In the genomic region with DNA sequence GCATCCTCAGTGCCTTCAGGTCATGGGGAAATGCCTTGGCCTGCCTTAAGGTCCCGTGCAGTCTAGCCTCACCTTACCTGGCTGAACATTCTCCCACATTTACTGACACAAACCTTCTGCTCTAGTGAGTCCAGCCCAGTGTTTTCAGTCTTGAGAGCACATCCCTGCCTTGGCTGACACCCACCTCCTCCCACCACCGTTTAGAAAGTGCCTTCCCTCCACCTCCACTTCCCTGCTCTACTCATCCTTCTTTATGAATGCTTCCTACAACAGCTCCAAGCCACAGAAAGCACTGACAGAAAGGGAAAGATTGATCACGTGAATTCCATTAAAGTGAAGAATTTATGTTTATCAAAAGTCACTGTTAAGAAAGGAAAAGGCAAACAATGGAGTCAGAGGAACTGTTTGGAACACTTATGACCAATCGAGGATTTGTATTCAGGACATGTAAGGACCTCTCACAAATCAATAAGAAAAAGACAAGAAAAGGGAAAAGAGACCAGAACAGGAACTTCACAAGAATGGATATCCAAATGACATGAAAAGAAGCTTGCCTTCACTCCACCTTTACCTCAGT, we compare ENCODE assay signal across 21 cellular contexts. TPM values are rescaled to one million over a fixed set of nuclear protein-coding genes. Genes with fewer than 3 reads are reported as not detected.
DNase-seq lines count a peak whose midpoint lies in the region; ATAC-seq, FAIRE-seq and TF ChIP-seq lines count a peak whose summit lies in the region.
"Had no signal": no experiment of that assay in that cellular context is flagged by ENCODE, and none has a peak within 500 bp of the region (broad histone marks: within the 10 kb centered on the region; RNA-seq: fewer than 3 reads in every experiment).

No MANE protein-coding gene starts in this region.

- in situ Hi-C loops in transverse colon (cut with MboI; ENCODE audit: low pct_ligation_motif_present in 1 of 4, low pct_unique_long_range_greater_than_20kb in 1 of 4, low sequenced_read_pairs in 3 of 4) (no loop called here), KBM-7 (cut with MboI; ENCODE audit: low pct_unique_long_range_greater_than_20kb, low sequenced_read_pairs) (no loop called here)

- intact Hi-C loops in endothelial cell of umbilical vein (cut with micrococcal nuclease) (loop anchor here (1.0 to 2.0 kb wide), 4 partner anchors 16 to 65 kb away; a partner anchor contains a TSS), transverse colon (cut with DNase I; ENCODE audit: low total_unique reads) (no loop called here)

- dilution Hi-C loops in endothelial cell of umbilical vein (cut with MboI; ENCODE audit: extremely low pct_ligation_motif_present, low sequenced_read_pairs): no loop called here

- TF ChIP-seq EP300 in SK-N-SH (IDR thresholded peaks at IDR 0.05; ENCODE audit: borderline replicate concordance in 1 of 2, low read depth in 1 of 2, low read length in 1 of 2) (no peak), transverse colon (IDR thresholded peaks at IDR 0.05; ENCODE audit: low read depth) (no peak)

- H3K4me1 ChIP-seq in SK-N-SH (ENCODE audit: control insufficient read depth in 1 of 2, insufficient read depth in 2 of 2, low read depth in 1 of 2, low read length in 1 of 2) (peaks cover 44 to 61% of the 10 kb centered on the region in 2 experiments), endothelial cell of umbilical vein (ENCODE audit: control insufficient read depth, extremely low read depth, insufficient read depth, low read length) (peaks cover 42% of the 10 kb centered on the region), osteoblast (ENCODE audit: insufficient read depth, low read length) (peaks cover 54% of the 10 kb centered on the region), transverse colon (peaks cover 12 to 44% (median 20%) of the 10 kb centered on the region in 4 donors)

- ATAC-seq in SK-N-SH treated with all-trans-retinoic acid at 6 μM for 48 hours (no peak), GM18517 (IDR thresholded peaks at IDR 0.05; ENCODE audit: unreplicated experiment) (no peak)
- ATAC-seq: Panc1, sciatic nerve had no signal

- peak overlapping the region; percentile 69 for H3K9ac ChIP-seq in SK-N-SH
- no peak overlapping the region for H3K9ac ChIP-seq in endothelial cell of umbilical vein (replicated peaks; ENCODE audit: extremely low read depth, insufficient read depth, low read length)

- TF ChIP-seq POLR2A in endothelial cell of umbilical vein (IDR thresholded peaks at IDR 0.05; ENCODE audit: low read depth, low read length): no peak
- TF ChIP-seq POLR2A in transverse colon (IDR thresholded peaks at IDR 0.05): no peak

- H3K4me3 ChIP-seq in SK-N-SH (ENCODE audit: low read depth in 2 of 2, low read length in 1 of 2) (no peak overlapping the region), endothelial cell of umbilical vein (replicated peaks in 1 of 3; ENCODE audit: insufficient read depth in 1 of 3, low read depth in 1 of 3, low read length in 3 of 3) (no peak overlapping the region), osteoblast (ENCODE audit: insufficient read depth, low read length) (no peak overlapping the region), transverse colon (no peak overlapping the region)
- H3K4me3 ChIP-seq: ovary, SJCRH30 had no signal

- H4K20me1 ChIP-seq in SK-N-SH (ENCODE audit: insufficient read depth) (peaks cover 34% of the 10 kb centered on the region), endothelial cell of umbilical vein (replicated peaks; ENCODE audit: control insufficient read depth, extremely low read depth, insufficient read depth, low read length) (no peaks in the 10 kb centered on the region), osteoblast (ENCODE audit: insufficient read depth, low read length) (peaks cover 22% of the 10 kb centered on the region)

- H3K9me3 ChIP-seq in SK-N-SH (no peaks in the 10 kb centered on the region), endothelial cell of umbilical vein (replicated peaks; ENCODE audit: control insufficient read depth, insufficient read depth, low read length) (no peaks in the 10 kb centered on the region), osteoblast (ENCODE audit: low read depth, low read length) (no peaks in the 10 kb centered on the region), transverse colon (no peaks in the 10 kb centered on the region)
- H3K9me3 ChIP-seq: ovary, SJCRH30 had no signal

- no peak for TF ChIP-seq RAD21 in SK-N-SH (IDR thresholded peaks at IDR 0.05; ENCODE audit: low read length)

- H2AFZ ChIP-seq in SK-N-SH (ENCODE audit: low read depth) (no peak overlapping the region), endothelial cell of umbilical vein (ENCODE audit: low read depth, low read length) (peak overlapping the region; percentile 3), osteoblast (ENCODE audit: low read length) (no peak overlapping the region)

- H3K36me3 ChIP-seq in SK-N-SH (replicated peaks in 1 of 2; ENCODE audit: control insufficient read depth in 1 of 2, insufficient read depth in 2 of 2, low read length in 1 of 2): peaks cover 0 to 7% of the 10 kb centered on the region in 2 experiments
- no peaks in the 10 kb centered on the region for H3K36me3 ChIP-seq in endothelial cell of umbilical vein (ENCODE audit: control insufficient read depth in 2 of 2, extremely low read depth in 1 of 2, insufficient read depth in 2 of 2, low read length in 2 of 2)
- H3K36me3 ChIP-seq in osteoblast (ENCODE audit: insufficient read depth, low read length): peaks cover 5% of the 10 kb centered on the region
- no peaks in the 10 kb centered on the region for H3K36me3 ChIP-seq in transverse colon
- H3K36me3 ChIP-seq: ovary, SJCRH30 had no signal

- H3K79me2 ChIP-seq in SK-N-SH (ENCODE audit: insufficient read depth) (peaks cover 88% of the 10 kb centered on the region), endothelial cell of umbilical vein (ENCODE audit: control insufficient read depth, insufficient read depth, low read length) (peaks cover 5% of the 10 kb centered on the region), osteoblast (ENCODE audit: insufficient read depth, low read length) (peaks cover 84% of the 10 kb centered on the region)

- H3K9me2 ChIP-seq in SK-N-SH: no peaks in the 10 kb centered on the region

- FAIRE-seq in endothelial cell of umbilical vein (lab: Jason Lieb, UNC): peak; percentile 64

- no peak for TF ChIP-seq CTCF in SK-N-SH (IDR thresholded peaks at IDR 0.05)
- TF ChIP-seq CTCF in endothelial cell of umbilical vein (IDR thresholded peaks at IDR 0.05; ENCODE audit: extremely low read depth in 1 of 2, insufficient read depth in 1 of 2, low read depth in 1 of 2, low read length in 2 of 2): no peak
- no peak for TF ChIP-seq CTCF in osteoblast (IDR thresholded peaks at IDR 0.05; ENCODE audit: extremely low read depth, low read depth, low read length)
- TF ChIP-seq CTCF in transverse colon (IDR thresholded peaks at IDR 0.05): no peak

- BruUV-seq in endothelial cell of umbilical vein (replicated peaks; lab: Mats Ljungman, UMichigan): no TSS peak

- peak overlapping the region; percentile 78 to 97; a peak in 3 of 4 replicates for H3K27ac ChIP-seq in SK-N-SH (ENCODE audit: low read depth in 2 of 2, low read length in 1 of 2)
- H3K27ac ChIP-seq in endothelial cell of umbilical vein (ENCODE audit: insufficient read depth, low read depth, low read length): peak overlapping the region; percentile 64
- H3K27ac ChIP-seq in osteoblast (ENCODE audit: low read depth, low read length): peak overlapping the region; percentile 76
- H3K27ac ChIP-seq in transverse colon: peak overlapping the region; percentile 61 to 87 (median 77)
- H3K27ac ChIP-seq: SJCRH30 had no signal

- CTCF ChIA-PET in SK-N-SH (lab: Yijun Ruan, JAX) (no interaction called here), endothelial cell of umbilical vein (lab: Charles Lee) (interaction anchor here (1.5 to 1.8 kb wide), 2 partner anchors 10 to 30 kb away, joined by 3 to 5 read pairs; no protein-coding TSS in a partner anchor)

- peaks cover 38% of the 10 kb centered on the region for H3F3A ChIP-seq in SK-N-SH (replicated peaks; ENCODE audit: insufficient read depth)

- DNase-seq in SK-N-SH: no peak
- peak; percentile 68 for DNase-seq in endothelial cell of umbilical vein (ENCODE audit: low read depth, low spot score)
- no peak for DNase-seq in osteoblast (ENCODE audit: insufficient read length, low spot score, missing footprints)
- no peak for DNase-seq in transverse colon
- no peak for DNase-seq in KG1 (lab: John Stamatoyannopoulos, UW)
- DNase-seq in KBM-7: no peak
- DNase-seq: 8988T; activated CD4-positive, alpha-beta T cell treated with anti-CD3 and anti-CD28 coated beads for 4 hours; DMS53; GF-D8; naive B cell; NCI-H1105 treated with DMSO at 0.1 percent for 48 hours; NCI-H2081; NCI-H446 treated with DMSO at 0.1 percent for 48 hours; ovary; SJCRH30; T-helper 2 cell had no signal

- 78% methylated on average over 3 of the region's 4 CpGs for WGBS in SK-N-SH (ENCODE audit: low lambda C conversion rate)
- WGBS in transverse colon (ENCODE audit: low coverage in 1 of 2), 2 donors: 60 to 64% methylated on average over 3 to 4 of the region's 4 CpGs

- H3K9me1 ChIP-seq in endothelial cell of umbilical vein (replicated peaks; ENCODE audit: control insufficient read depth, extremely low read depth, insufficient read depth, low read length): no peaks in the 10 kb centered on the region

- POLR2A ChIA-PET in SK-N-SH (lab: Yijun Ruan, JAX) (no interaction called here), endothelial cell of umbilical vein (lab: Charles Lee) (no interaction called here)

- H3K27me3 ChIP-seq in SK-N-SH (ENCODE audit: insufficient read depth) (no peaks in the 10 kb centered on the region), endothelial cell of umbilical vein (ENCODE audit: control insufficient read depth in 2 of 2, insufficient read depth in 2 of 2, low read length in 2 of 2) (no peaks in the 10 kb centered on the region), osteoblast (ENCODE audit: insufficient read depth, low read length) (no peaks in the 10 kb centered on the region), transverse colon (no peaks in the 10 kb centered on the region)
- H3K27me3 ChIP-seq: ovary, SJCRH30 had no signal

- H3K4me2 ChIP-seq in SK-N-SH (peak overlapping the region; percentile 58; the same call in 1 of the 2 replicates), endothelial cell of umbilical vein (ENCODE audit: insufficient read depth, low read length) (peak overlapping the region; percentile 37), osteoblast (ENCODE audit: insufficient read depth, low read length) (peak overlapping the region; percentile 47)

RNA-seq across cellular contexts. Expression of a gene that starts 59.8 kb away (rescaled TPM):
- polyA plus RNA-seq in SK-N-SH (2012; rRNA removed): 34.0 and 55.4 TPM in 2 replicates
- 33.4 and 38.8 TPM in 2 replicates for polyA plus RNA-seq in SK-N-SH (2012; cell fraction: cytosol; rRNA removed)
- 36.1 and 68.2 TPM in 2 replicates for polyA plus RNA-seq in SK-N-SH (2012; cell fraction: nucleus; rRNA removed)
- total RNA-seq in endothelial cell of umbilical vein: 22.7 and 30.8 TPM in 2 replicates
- polyA plus RNA-seq in endothelial cell of umbilical vein: 20.0 and 27.8 TPM in 2 replicates
- 14.9 and 15.1 TPM in 2 replicates for polyA plus RNA-seq in endothelial cell of umbilical vein (2011; cell fraction: cytosol; rRNA removed)
- polyA plus RNA-seq in endothelial cell of umbilical vein (2011; cell fraction: nucleus; rRNA removed): 39.0 and 44.2 TPM in 2 replicates
- polyA plus RNA-seq in endothelial cell of umbilical vein (2012): 22.3 and 27.9 TPM in 2 replicates
- 124 and 127 TPM in 2 replicates for polyA minus RNA-seq in endothelial cell of umbilical vein
- 1.1 TPM for polyA minus RNA-seq in endothelial cell of umbilical vein (2011; cell fraction: cytosol; rRNA and poly(A)+ RNA removed)
- 63.0 and 94.2 TPM in 2 replicates for polyA minus RNA-seq in endothelial cell of umbilical vein (2011; cell fraction: nucleus; rRNA and poly(A)+ RNA removed)
- total RNA-seq in osteoblast: 363 and 384 TPM in 2 replicates
- 10 to 100 TPM; 33.3 to 54.1 (median 42.2) TPM for total RNA-seq in transverse colon
